1 cellular context compared by ENCODE assay signal in genomic region chr11:19237813-19238212, GRCh38.
TF ChIP-seq lines count a peak whose summit lies in the region.

No MANE protein-coding gene starts in this region.

TF ChIP-seq in K562, 482 proteins besides CTCF, POLR2A, EP300 and RAD21:
- TF ChIP-seq ZNF592 (IDR thresholded peaks at IDR 0.05) (0 out of 2 replicates have a peak, but pooled peaks have one; percentile 6), THRA (IDR thresholded peaks at IDR 0.05) (no peak), NFIC (IDR thresholded peaks at IDR 0.05) (peak; percentile 44; the same call in 1 of the 2 replicates), ZNF551 (CRISPR knock-in tag; IDR thresholded peaks at IDR 0.05) (no peak)
